ENCODE assay signal across 1 cellular context in the genomic region with DNA sequence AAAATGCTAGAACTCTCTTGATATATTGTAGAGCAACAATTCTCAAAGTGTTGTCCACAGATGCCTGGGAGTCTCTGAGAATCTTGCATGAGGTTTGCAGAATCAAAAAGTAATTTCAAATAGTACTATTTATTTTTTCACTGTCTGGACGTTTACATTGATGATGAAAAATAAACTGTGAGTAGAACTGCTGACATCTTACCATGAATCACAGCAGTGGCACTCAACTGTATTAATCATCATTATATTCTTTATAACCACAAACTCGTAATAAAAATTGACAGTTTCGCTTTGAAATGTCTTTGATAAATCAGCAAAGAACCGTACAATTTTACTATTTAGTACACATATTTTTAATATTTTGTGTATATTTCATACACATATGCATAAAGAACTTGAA.
TF ChIP-seq lines count a peak whose summit lies in the region.

No MANE protein-coding gene starts in this region.

TF ChIP-seq in WTC11, 78 proteins besides CTCF, POLR2A, EP300 and RAD21 (continued from another document):
- TF ChIP-seq ZBTB21 (CRISPR knock-in tag; IDR thresholded peaks at IDR 0.05; ENCODE audit: borderline replicate concordance) (no peak), ETV6 (CRISPR knock-in tag; IDR thresholded peaks at IDR 0.05) (no peak), MYBL2 (CRISPR knock-in tag; IDR thresholded peaks at IDR 0.05) (no peak), NFE2L1 (CRISPR knock-in tag; IDR thresholded peaks at IDR 0.05) (no peak), TEAD1 (CRISPR knock-in tag; IDR thresholded peaks at IDR 0.05) (no peak), SMAD4 (CRISPR knock-in tag; IDR thresholded peaks at IDR 0.05) (no peak), NR3C1 (CRISPR knock-in tag; conservative IDR thresholded peaks at IDR 0.05; ENCODE audit: low read depth) (no peak)
- TF ChIP-seq, protein P1, sequence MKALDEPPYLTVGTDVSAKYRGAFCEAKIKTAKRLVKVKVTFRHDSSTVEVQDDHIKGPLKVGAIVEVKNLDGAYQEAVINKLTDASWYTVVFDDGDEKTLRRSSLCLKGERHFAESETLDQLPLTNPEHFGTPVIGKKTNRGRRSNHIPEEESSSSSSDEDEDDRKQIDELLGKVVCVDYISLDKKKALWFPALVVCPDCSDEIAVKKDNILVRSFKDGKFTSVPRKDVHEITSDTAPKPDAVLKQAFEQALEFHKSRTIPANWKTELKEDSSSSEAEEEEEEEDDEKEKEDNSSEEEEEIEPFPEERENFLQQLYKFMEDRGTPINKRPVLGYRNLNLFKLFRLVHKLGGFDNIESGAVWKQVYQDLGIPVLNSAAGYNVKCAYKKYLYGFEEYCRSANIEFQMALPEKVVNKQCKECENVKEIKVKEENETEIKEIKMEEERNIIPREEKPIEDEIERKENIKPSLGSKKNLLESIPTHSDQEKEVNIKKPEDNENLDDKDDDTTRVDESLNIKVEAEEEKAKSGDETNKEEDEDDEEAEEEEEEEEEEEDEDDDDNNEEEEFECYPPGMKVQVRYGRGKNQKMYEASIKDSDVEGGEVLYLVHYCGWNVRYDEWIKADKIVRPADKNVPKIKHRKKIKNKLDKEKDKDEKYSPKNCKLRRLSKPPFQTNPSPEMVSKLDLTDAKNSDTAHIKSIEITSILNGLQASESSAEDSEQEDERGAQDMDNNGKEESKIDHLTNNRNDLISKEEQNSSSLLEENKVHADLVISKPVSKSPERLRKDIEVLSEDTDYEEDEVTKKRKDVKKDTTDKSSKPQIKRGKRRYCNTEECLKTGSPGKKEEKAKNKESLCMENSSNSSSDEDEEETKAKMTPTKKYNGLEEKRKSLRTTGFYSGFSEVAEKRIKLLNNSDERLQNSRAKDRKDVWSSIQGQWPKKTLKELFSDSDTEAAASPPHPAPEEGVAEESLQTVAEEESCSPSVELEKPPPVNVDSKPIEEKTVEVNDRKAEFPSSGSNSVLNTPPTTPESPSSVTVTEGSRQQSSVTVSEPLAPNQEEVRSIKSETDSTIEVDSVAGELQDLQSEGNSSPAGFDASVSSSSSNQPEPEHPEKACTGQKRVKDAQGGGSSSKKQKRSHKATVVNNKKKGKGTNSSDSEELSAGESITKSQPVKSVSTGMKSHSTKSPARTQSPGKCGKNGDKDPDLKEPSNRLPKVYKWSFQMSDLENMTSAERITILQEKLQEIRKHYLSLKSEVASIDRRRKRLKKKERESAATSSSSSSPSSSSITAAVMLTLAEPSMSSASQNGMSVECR (CRISPR knock-in tag; IDR thresholded peaks at IDR 0.05; ENCODE audit: borderline replicate concordance): no peak
